In genomic region chr2:20972110-20972509, GRCh38 we compare ENCODE assay signal across 19 cellular contexts.
"Had no signal": no experiment of that assay in that cellular context is flagged by ENCODE, and none has a peak within 500 bp of the region (broad histone marks: within the 10 kb centered on the region; RNA-seq: fewer than 3 reads in every experiment).

No MANE protein-coding gene starts in this region.

- DNase-seq: activated CD4-positive, CD25-positive, alpha-beta regulatory T cell treated with anti-CD3 and anti-CD28 coated beads, Interleukin-2, amount 50 U/mL, for 72 hours; activated CD8-positive, alpha-beta memory T cell treated with anti-CD3 and anti-CD28 coated beads for 24 hours; activated CD8-positive, alpha-beta memory T cell treated with anti-CD3 and anti-CD28 coated beads, Interleukin-2, amount 50 U/mL, for 48 hours; activated effector memory CD4-positive, alpha-beta T cell treated with Interleukin-2 at 50 U/mL for 16 hours; activated naive CD4-positive, alpha-beta T cell treated with anti-CD3 and anti-CD28 coated beads, Interleukin-2, amount 10 ng/mL, durations not matched to agents 7 days and 5 days; activated T-cell treated with anti-CD3 and anti-CD28 coated beads, Interleukin-2, amount 50 U/mL, for 48 hours; adrenal gland; mesenchymal stem cell; naive thymus-derived CD4-positive, alpha-beta T cell; pancreas; retina; stimulated activated CD4-positive, alpha-beta T cell treated with anti-CD3 and anti-CD28 coated beads, Interleukin-1b, Interleukin-23, amount 100 ng/mL, for 48 hours; stimulated activated naive CD4-positive, alpha-beta T cell treated with Interleukin-2 at 50 U/mL for 16 hours; T-helper 2 cell had no signal

- H3K27ac ChIP-seq: adrenal gland, cardiac muscle cell, epithelial cell of prostate, neutrophil, pancreas, suprapubic skin, VCaP had no signal

- H3K27me3 ChIP-seq: adrenal gland, pancreas, suprapubic skin had no signal

- H3K4me1 Mint-ChIP-seq: activated naive CD4-positive, alpha-beta T cell treated with anti-CD3 and anti-CD28 coated beads, Interleukin-2, amount 10 ng/mL, durations not matched to agents 7 days and 5 days; naive thymus-derived CD4-positive, alpha-beta T cell had no signal

- H3K36me3 Mint-ChIP-seq: activated naive CD4-positive, alpha-beta T cell treated with anti-CD3 and anti-CD28 coated beads, Interleukin-2, amount 10 ng/mL, durations not matched to agents 7 days and 5 days; naive thymus-derived CD4-positive, alpha-beta T cell had no signal

- H3K27ac Mint-ChIP-seq: activated naive CD4-positive, alpha-beta T cell treated with anti-CD3 and anti-CD28 coated beads, Interleukin-2, amount 10 ng/mL, durations not matched to agents 7 days and 5 days; naive thymus-derived CD4-positive, alpha-beta T cell had no signal

- H3K36me3 ChIP-seq: adrenal gland, cardiac muscle cell, neutrophil, pancreas, suprapubic skin had no signal

- H3K4me3 ChIP-seq: adrenal gland, cardiac muscle cell, pancreas, suprapubic skin had no signal

- H3K4me1 ChIP-seq: adrenal gland, pancreas had no signal

- ATAC-seq: naive thymus-derived CD4-positive, alpha-beta T cell; pancreas had no signal

- H3K9me3 ChIP-seq: adrenal gland, neutrophil, pancreas, suprapubic skin had no signal

- H3K9me3 Mint-ChIP-seq: activated naive CD4-positive, alpha-beta T cell treated with anti-CD3 and anti-CD28 coated beads, Interleukin-2, amount 10 ng/mL, durations not matched to agents 7 days and 5 days; naive thymus-derived CD4-positive, alpha-beta T cell had no signal

- H3K4me3 Mint-ChIP-seq: activated naive CD4-positive, alpha-beta T cell treated with anti-CD3 and anti-CD28 coated beads, Interleukin-2, amount 10 ng/mL, durations not matched to agents 7 days and 5 days; naive thymus-derived CD4-positive, alpha-beta T cell had no signal
